In the genomic region with DNA sequence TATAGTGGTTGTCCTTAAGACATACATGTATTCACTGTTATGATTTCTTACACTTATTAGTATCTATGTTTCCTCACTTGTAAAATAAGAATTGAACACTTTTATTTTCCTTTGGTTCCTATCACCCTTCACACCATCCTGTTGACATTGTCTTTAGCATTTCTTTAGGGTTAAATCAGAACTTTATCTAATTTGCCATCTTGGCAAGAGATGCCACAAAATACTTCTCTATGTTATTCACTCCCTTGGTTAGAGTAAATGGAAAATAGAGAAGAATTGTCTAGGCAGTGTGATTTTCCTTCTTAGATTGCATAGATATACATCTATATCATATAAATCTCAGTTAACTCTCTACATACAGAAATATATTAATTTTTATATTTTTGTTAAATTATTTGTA, we compare ENCODE assay signal across 19 cellular contexts.
DNase-seq lines count a peak whose midpoint lies in the region; ATAC-seq and TF ChIP-seq lines count a peak whose summit lies in the region.
"Had no signal": no experiment of that assay in that cellular context is flagged by ENCODE, and none has a peak within 500 bp of the region (broad histone marks: within the 10 kb centered on the region; RNA-seq: fewer than 3 reads in every experiment).

No MANE protein-coding gene starts in this region.

- H3K27me3 Mint-ChIP-seq in MCF 10A (ENCODE audit: insufficient read depth, unreplicated experiment) = no peaks in the 10 kb centered on the region
- H3K27me3 Mint-ChIP-seq: CD4-positive, CD25-positive, alpha-beta regulatory T cell; CD8-positive, alpha-beta memory T cell had no signal

- TF ChIP-seq CTCF in mammary epithelial cell (conservative IDR thresholded peaks at IDR 0.05 in 1 of 2, IDR thresholded peaks at IDR 0.05 in 1 of 2; ENCODE audit: extremely low read depth in 1 of 2, insufficient read depth in 1 of 2, low read depth in 1 of 2, low read length in 2 of 2) = no peak
- no peak for TF ChIP-seq CTCF in MCF 10A (IDR thresholded peaks at IDR 0.05; ENCODE audit: unreplicated experiment)

- peak; percentile 4 for DNase-seq in mammary epithelial cell
- no peak for DNase-seq in MCF 10A (ENCODE audit: unreplicated experiment)
- DNase-seq in GM23248 = peak; percentile 38
- peak; percentile 15 for DNase-seq in adipocyte (ENCODE audit: low read depth)
- no peak for DNase-seq in NCI-H2171 treated with DMSO at 0.1 percent for 48 hours (lab: John Stamatoyannopoulos, UW)
- no peak for DNase-seq in islet precursor cell
- DNase-seq in posterior vena cava (ENCODE audit: low spot score) = no peak
- DNase-seq: 8988T; BE2C; C1 segment of cervical spinal cord; CD4-positive, CD25-positive, alpha-beta regulatory T cell; CD8-positive, alpha-beta memory T cell; COR-L47; GF-D8; H9; IMR-90 had no signal

- H3K9me2 ChIP-seq in GM23248 (ENCODE audit: insufficient read depth) = no peaks in the 10 kb centered on the region; the same call in 1 of the 2 replicates

- no peaks in the 10 kb centered on the region for H3K9me3 ChIP-seq in mammary epithelial cell (replicated peaks; ENCODE audit: insufficient read depth, low read length)
- H3K9me3 ChIP-seq in GM23248 (ENCODE audit: low read depth) = no peaks in the 10 kb centered on the region
- peaks cover 4% of the 10 kb centered on the region for H3K9me3 ChIP-seq in adipocyte (ENCODE audit: control insufficient read depth, low read length)
- H3K9me3 ChIP-seq: BE2C had no signal

- no peaks in the 10 kb centered on the region for H3F3A ChIP-seq in GM23248 (ENCODE audit: insufficient read depth)

- H3K4me2 ChIP-seq in mammary epithelial cell (ENCODE audit: insufficient read depth, low read depth, low read length) (no peak overlapping the region), GM23248 (ENCODE audit: unreplicated experiment) (peak overlapping the region; percentile 54)

- H4K20me1 ChIP-seq in mammary epithelial cell (ENCODE audit: insufficient read depth, low read length) = no peaks in the 10 kb centered on the region
- H4K20me1 ChIP-seq in GM23248 (ENCODE audit: insufficient read depth) = no peaks in the 10 kb centered on the region

- in situ Hi-C loops in mammary epithelial cell (cut with MboI; ENCODE audit: low sequenced_read_pairs in 2 of 2) (no loop called here), GM23248 (cut with MboI) (no loop called here)

- H2AFZ ChIP-seq in mammary epithelial cell (ENCODE audit: low read depth, low read length) (no peak overlapping the region), GM23248 (0 out of 2 replicates have a peak overlapping the region, but pooled peaks have one; percentile 41)

- POLR2A ChIA-PET in MCF 10A (lab: Yijun Ruan, JAX) = no interaction called here

- no peak overlapping the region for H3K27ac ChIP-seq in mammary epithelial cell (ENCODE audit: insufficient read depth, low read depth, low read length)
- no peak overlapping the region for H3K27ac ChIP-seq in GM23248

- BruUV-seq in mammary epithelial cell (replicated peaks; lab: Mats Ljungman, UMichigan) = no TSS peak
- BruUV-seq in MCF 10A (replicated peaks; lab: Mats Ljungman, UMichigan) = no TSS peak

- H3K36me3 ChIP-seq in mammary epithelial cell (ENCODE audit: insufficient read depth, low read length) (no peaks in the 10 kb centered on the region), GM23248 (ENCODE audit: low read depth) (no peaks in the 10 kb centered on the region), adipocyte (ENCODE audit: control insufficient read depth, insufficient read depth, low read length, severe bottlenecking) (no peaks in the 10 kb centered on the region)
- H3K36me3 ChIP-seq: BE2C had no signal

- no peaks in the 10 kb centered on the region for H3K36me3 Mint-ChIP-seq in MCF 10A (ENCODE audit: insufficient read depth, unreplicated experiment)
- H3K36me3 Mint-ChIP-seq: CD4-positive, CD25-positive, alpha-beta regulatory T cell; CD8-positive, alpha-beta memory T cell had no signal

- no peaks in the 10 kb centered on the region for H3K4me1 ChIP-seq in mammary epithelial cell (ENCODE audit: insufficient read depth, low read length)
- peaks cover 19% of the 10 kb centered on the region for H3K4me1 ChIP-seq in GM23248 (ENCODE audit: insufficient read depth)
- H3K4me1 ChIP-seq in adipocyte (ENCODE audit: control insufficient read depth, insufficient read depth, low read length) = no peaks in the 10 kb centered on the region

- H3K4me3 Mint-ChIP-seq in MCF 10A (ENCODE audit: unreplicated experiment) = no peak overlapping the region
- H3K4me3 Mint-ChIP-seq: CD4-positive, CD25-positive, alpha-beta regulatory T cell; CD8-positive, alpha-beta memory T cell; H9 had no signal

- dilution Hi-C loops in mammary epithelial cell (cut with HindIII; ENCODE audit: low sequenced_read_pairs) = no loop called here

- H3K4me3 ChIP-seq in mammary epithelial cell (replicated peaks in 1 of 3; ENCODE audit: insufficient read depth in 1 of 3, low read depth in 2 of 3, low read length in 3 of 3) = no peak overlapping the region
- H3K4me3 ChIP-seq in GM23248 = no peak overlapping the region
- no peak overlapping the region for H3K4me3 ChIP-seq in adipocyte (ENCODE audit: low read length)
- H3K4me3 ChIP-seq: GM12878, K562 had no signal

- CTCF ChIA-PET in mammary epithelial cell (lab: Charles Lee; ENCODE audit: low non-redundant PET) (no interaction called here), MCF 10A (lab: Yijun Ruan, JAX) (no interaction called here)

- H3K79me2 ChIP-seq in mammary epithelial cell (ENCODE audit: insufficient read depth, low read length) = no peaks in the 10 kb centered on the region
- H3K79me2 ChIP-seq in GM23248 (ENCODE audit: insufficient read depth) = no peaks in the 10 kb centered on the region

- H3K9ac ChIP-seq in mammary epithelial cell (ENCODE audit: insufficient read depth, low read length) (no peak overlapping the region), GM23248 (no peak overlapping the region), adipocyte (ENCODE audit: low read length) (no peak overlapping the region)

- H3K4me1 Mint-ChIP-seq in MCF 10A (ENCODE audit: insufficient read depth, unreplicated experiment) = peaks cover 6% of the 10 kb centered on the region
- H3K4me1 Mint-ChIP-seq: CD4-positive, CD25-positive, alpha-beta regulatory T cell; CD8-positive, alpha-beta memory T cell had no signal

- H3K27me3 ChIP-seq in mammary epithelial cell (ENCODE audit: insufficient read depth, low read length) (no peaks in the 10 kb centered on the region), GM23248 (replicated peaks; ENCODE audit: insufficient read depth) (no peaks in the 10 kb centered on the region), adipocyte (replicated peaks; ENCODE audit: control insufficient read depth, insufficient read depth, low read length) (no peaks in the 10 kb centered on the region)
- H3K27me3 ChIP-seq: BE2C had no signal

- H3K9me3 Mint-ChIP-seq in MCF 10A (ENCODE audit: unreplicated experiment) = no peaks in the 10 kb centered on the region

- no peak overlapping the region for H3K27ac Mint-ChIP-seq in MCF 10A (ENCODE audit: low read depth, unreplicated experiment)
- H3K27ac Mint-ChIP-seq: CD4-positive, CD25-positive, alpha-beta regulatory T cell; CD8-positive, alpha-beta memory T cell had no signal

- intact Hi-C loops in mammary epithelial cell (cut with micrococcal nuclease) = no loop called here
- intact Hi-C loops in MCF 10A (cut with micrococcal nuclease) = no loop called here
- intact Hi-C loops in posterior vena cava (cut with DNase I) = no loop called here

- ATAC-seq in HG03565 (IDR thresholded peaks at IDR 0.05; ENCODE audit: unreplicated experiment) = no peak
- ATAC-seq: GM12878, K562 had no signal

Comparison
In these comparisons a context has a peak if more than half of its experiments do, and no peak if none do; other contexts are left out.
1. DNase-seq: peak in mammary epithelial cell (single experiment), GM23248 (single experiment) and adipocyte (single experiment); none in MCF 10A (single experiment), NCI-H2171 treated with DMSO at 0.1 percent for 48 hours (single experiment), islet precursor cell (single experiment) and posterior vena cava (single experiment).